In the genomic region with DNA sequence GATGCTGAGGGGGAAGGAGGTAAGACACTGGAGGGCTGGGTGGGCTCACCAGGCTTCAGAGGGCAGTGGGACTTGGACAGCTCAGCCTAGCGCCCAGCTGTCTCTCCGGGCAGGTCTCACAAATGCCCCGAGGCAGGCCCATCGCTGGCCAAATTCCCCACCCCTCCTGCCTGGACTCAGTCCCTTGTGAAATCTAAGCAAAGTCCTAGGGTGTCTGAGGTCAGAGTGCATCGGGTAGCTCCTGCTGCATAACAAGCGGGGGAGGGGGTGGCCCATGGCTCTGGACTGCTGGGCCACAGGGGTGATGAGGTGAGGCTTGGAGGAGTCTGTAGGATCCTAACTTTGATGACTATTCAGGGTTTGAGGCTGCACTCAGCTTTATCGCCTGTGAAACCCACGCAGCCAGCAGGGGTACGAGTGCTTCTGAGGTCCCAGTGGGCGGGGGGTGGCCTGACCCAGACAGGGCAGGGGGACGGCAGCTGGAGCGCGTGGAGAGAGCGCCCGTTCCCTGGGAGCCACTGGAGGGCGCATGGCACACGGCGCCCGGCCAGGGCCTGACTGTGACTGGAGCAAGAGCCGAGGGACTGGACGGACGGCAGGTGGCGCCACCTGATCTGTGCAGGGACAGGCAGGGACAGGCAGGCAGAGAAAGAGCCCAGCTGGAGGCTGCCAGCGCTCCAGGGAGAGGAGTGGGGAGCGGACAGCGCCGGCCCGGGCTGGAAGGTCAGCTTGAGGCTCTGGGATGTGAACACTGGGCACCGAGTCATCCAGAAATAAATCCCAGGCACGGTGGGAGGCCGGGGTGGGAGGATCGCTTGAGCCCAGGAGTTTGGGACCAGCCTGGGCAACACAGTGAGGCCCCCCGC, we compare ENCODE assay signal across 1 cellular context.
TF ChIP-seq lines count a peak whose summit lies in the region.

No MANE protein-coding gene starts in this region.

TF ChIP-seq in K562, 482 proteins besides CTCF, POLR2A, EP300 and RAD21 (continued from another document and continues in another):
- TF ChIP-seq, protein P1, sequence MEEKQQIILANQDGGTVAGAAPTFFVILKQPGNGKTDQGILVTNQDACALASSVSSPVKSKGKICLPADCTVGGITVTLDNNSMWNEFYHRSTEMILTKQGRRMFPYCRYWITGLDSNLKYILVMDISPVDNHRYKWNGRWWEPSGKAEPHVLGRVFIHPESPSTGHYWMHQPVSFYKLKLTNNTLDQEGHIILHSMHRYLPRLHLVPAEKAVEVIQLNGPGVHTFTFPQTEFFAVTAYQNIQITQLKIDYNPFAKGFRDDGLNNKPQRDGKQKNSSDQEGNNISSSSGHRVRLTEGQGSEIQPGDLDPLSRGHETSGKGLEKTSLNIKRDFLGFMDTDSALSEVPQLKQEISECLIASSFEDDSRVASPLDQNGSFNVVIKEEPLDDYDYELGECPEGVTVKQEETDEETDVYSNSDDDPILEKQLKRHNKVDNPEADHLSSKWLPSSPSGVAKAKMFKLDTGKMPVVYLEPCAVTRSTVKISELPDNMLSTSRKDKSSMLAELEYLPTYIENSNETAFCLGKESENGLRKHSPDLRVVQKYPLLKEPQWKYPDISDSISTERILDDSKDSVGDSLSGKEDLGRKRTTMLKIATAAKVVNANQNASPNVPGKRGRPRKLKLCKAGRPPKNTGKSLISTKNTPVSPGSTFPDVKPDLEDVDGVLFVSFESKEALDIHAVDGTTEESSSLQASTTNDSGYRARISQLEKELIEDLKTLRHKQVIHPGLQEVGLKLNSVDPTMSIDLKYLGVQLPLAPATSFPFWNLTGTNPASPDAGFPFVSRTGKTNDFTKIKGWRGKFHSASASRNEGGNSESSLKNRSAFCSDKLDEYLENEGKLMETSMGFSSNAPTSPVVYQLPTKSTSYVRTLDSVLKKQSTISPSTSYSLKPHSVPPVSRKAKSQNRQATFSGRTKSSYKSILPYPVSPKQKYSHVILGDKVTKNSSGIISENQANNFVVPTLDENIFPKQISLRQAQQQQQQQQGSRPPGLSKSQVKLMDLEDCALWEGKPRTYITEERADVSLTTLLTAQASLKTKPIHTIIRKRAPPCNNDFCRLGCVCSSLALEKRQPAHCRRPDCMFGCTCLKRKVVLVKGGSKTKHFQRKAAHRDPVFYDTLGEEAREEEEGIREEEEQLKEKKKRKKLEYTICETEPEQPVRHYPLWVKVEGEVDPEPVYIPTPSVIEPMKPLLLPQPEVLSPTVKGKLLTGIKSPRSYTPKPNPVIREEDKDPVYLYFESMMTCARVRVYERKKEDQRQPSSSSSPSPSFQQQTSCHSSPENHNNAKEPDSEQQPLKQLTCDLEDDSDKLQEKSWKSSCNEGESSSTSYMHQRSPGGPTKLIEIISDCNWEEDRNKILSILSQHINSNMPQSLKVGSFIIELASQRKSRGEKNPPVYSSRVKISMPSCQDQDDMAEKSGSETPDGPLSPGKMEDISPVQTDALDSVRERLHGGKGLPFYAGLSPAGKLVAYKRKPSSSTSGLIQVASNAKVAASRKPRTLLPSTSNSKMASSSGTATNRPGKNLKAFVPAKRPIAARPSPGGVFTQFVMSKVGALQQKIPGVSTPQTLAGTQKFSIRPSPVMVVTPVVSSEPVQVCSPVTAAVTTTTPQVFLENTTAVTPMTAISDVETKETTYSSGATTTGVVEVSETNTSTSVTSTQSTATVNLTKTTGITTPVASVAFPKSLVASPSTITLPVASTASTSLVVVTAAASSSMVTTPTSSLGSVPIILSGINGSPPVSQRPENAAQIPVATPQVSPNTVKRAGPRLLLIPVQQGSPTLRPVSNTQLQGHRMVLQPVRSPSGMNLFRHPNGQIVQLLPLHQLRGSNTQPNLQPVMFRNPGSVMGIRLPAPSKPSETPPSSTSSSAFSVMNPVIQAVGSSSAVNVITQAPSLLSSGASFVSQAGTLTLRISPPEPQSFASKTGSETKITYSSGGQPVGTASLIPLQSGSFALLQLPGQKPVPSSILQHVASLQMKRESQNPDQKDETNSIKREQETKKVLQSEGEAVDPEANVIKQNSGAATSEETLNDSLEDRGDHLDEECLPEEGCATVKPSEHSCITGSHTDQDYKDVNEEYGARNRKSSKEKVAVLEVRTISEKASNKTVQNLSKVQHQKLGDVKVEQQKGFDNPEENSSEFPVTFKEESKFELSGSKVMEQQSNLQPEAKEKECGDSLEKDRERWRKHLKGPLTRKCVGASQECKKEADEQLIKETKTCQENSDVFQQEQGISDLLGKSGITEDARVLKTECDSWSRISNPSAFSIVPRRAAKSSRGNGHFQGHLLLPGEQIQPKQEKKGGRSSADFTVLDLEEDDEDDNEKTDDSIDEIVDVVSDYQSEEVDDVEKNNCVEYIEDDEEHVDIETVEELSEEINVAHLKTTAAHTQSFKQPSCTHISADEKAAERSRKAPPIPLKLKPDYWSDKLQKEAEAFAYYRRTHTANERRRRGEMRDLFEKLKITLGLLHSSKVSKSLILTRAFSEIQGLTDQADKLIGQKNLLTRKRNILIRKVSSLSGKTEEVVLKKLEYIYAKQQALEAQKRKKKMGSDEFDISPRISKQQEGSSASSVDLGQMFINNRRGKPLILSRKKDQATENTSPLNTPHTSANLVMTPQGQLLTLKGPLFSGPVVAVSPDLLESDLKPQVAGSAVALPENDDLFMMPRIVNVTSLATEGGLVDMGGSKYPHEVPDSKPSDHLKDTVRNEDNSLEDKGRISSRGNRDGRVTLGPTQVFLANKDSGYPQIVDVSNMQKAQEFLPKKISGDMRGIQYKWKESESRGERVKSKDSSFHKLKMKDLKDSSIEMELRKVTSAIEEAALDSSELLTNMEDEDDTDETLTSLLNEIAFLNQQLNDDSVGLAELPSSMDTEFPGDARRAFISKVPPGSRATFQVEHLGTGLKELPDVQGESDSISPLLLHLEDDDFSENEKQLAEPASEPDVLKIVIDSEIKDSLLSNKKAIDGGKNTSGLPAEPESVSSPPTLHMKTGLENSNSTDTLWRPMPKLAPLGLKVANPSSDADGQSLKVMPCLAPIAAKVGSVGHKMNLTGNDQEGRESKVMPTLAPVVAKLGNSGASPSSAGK (IDR thresholded peaks at IDR 0.05), result no peak
- TF ChIP-seq ZNF707 (CRISPR knock-in tag; conservative IDR thresholded peaks at IDR 0.05), result no peak
- no peak for TF ChIP-seq DLX4 (CRISPR knock-in tag; IDR thresholded peaks at IDR 0.05)
- TF ChIP-seq FOXP1 (CRISPR knock-in tag; IDR thresholded peaks at IDR 0.05), result peak; percentile 85; the same call in 1 of the 2 replicates
- TF ChIP-seq SMAD1 (IDR thresholded peaks at IDR 0.05; ENCODE audit: low read depth, low read length, partially characterized antibody), result peak; percentile 37
- peak; percentile 98 for TF ChIP-seq TFAP4 (CRISPR knock-in tag; IDR thresholded peaks at IDR 0.05; ENCODE audit: borderline replicate concordance)
- TF ChIP-seq NONO (IDR thresholded peaks at IDR 0.05; ENCODE audit: low read depth in 2 of 2, low read length in 1 of 2), result 0 out of 4 replicates have a peak, but pooled peaks of 1 of the 2 experiments have one; percentile 47
- peak; percentile 55; the same call in 1 of the 2 replicates for TF ChIP-seq SOX6 (IDR thresholded peaks at IDR 0.05)
- TF ChIP-seq USF1 (CRISPR knock-in tag; IDR thresholded peaks at IDR 0.05), result 0 out of 2 replicates have a peak, but pooled peaks have one; percentile 24
- TF ChIP-seq SMAD3 (CRISPR knock-in tag; conservative IDR thresholded peaks at IDR 0.05), result no peak
- no peak for TF ChIP-seq CAMTA2 (CRISPR knock-in tag; conservative IDR thresholded peaks at IDR 0.05)
- TF ChIP-seq ETV5 (CRISPR knock-in tag; IDR thresholded peaks at IDR 0.05; ENCODE audit: low read depth), result peak; percentile 61; the same call in 1 of the 2 replicates
- TF ChIP-seq HDGF (IDR thresholded peaks at IDR 0.05), result 0 out of 2 replicates have a peak, but pooled peaks have one; percentile 76
- no peak for TF ChIP-seq HMG20A (CRISPR knock-in tag; conservative IDR thresholded peaks at IDR 0.05)
- peak; percentile 44; the same call in 1 of the 2 replicates for TF ChIP-seq CREB1 (IDR thresholded peaks at IDR 0.05)
- TF ChIP-seq CREB1 (CRISPR knock-in tag; IDR thresholded peaks at IDR 0.05), result peak; percentile 82
- peak in 1 of 2 experiments; percentile 11; a peak in 1 of 4 replicates for TF ChIP-seq FOXA3 (CRISPR knock-in tag; conservative IDR thresholded peaks at IDR 0.05 in 1 of 2, IDR thresholded peaks at IDR 0.05 in 1 of 2)
- TF ChIP-seq, protein P2, sequence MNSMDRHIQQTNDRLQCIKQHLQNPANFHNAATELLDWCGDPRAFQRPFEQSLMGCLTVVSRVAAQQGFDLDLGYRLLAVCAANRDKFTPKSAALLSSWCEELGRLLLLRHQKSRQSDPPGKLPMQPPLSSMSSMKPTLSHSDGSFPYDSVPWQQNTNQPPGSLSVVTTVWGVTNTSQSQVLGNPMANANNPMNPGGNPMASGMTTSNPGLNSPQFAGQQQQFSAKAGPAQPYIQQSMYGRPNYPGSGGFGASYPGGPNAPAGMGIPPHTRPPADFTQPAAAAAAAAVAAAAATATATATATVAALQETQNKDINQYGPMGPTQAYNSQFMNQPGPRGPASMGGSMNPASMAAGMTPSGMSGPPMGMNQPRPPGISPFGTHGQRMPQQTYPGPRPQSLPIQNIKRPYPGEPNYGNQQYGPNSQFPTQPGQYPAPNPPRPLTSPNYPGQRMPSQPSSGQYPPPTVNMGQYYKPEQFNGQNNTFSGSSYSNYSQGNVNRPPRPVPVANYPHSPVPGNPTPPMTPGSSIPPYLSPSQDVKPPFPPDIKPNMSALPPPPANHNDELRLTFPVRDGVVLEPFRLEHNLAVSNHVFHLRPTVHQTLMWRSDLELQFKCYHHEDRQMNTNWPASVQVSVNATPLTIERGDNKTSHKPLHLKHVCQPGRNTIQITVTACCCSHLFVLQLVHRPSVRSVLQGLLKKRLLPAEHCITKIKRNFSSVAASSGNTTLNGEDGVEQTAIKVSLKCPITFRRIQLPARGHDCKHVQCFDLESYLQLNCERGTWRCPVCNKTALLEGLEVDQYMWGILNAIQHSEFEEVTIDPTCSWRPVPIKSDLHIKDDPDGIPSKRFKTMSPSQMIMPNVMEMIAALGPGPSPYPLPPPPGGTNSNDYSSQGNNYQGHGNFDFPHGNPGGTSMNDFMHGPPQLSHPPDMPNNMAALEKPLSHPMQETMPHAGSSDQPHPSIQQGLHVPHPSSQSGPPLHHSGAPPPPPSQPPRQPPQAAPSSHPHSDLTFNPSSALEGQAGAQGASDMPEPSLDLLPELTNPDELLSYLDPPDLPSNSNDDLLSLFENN (IDR thresholded peaks at IDR 0.05; ENCODE audit: low read depth in 2 of 2, low read length in 2 of 2), result no peak
- no peak for TF ChIP-seq TAF15 (IDR thresholded peaks at IDR 0.05; ENCODE audit: low read depth, low read length)
- no peak for TF ChIP-seq SMARCA4 (IDR thresholded peaks at IDR 0.05)
- peak; percentile 2; the same call in 1 of the 2 replicates for TF ChIP-seq ZNF511 (CRISPR knock-in tag; IDR thresholded peaks at IDR 0.05)
- peak; percentile 62; the same call in 1 of the 2 replicates for TF ChIP-seq KLF16 (IDR thresholded peaks at IDR 0.05)
- TF ChIP-seq SP1 (CRISPR knock-in tag; IDR thresholded peaks at IDR 0.05), result peak; percentile 92
- no peak for TF ChIP-seq FOXK1 (CRISPR knock-in tag; IDR thresholded peaks at IDR 0.05; ENCODE audit: borderline replicate concordance)
- no peak for TF ChIP-seq MTF1 (CRISPR knock-in tag; IDR thresholded peaks at IDR 0.05; ENCODE audit: borderline replicate concordance)
- no peak for TF ChIP-seq C11orf30 (IDR thresholded peaks at IDR 0.05; ENCODE audit: low read depth)
- no peak for TF ChIP-seq TEAD4 (IDR thresholded peaks at IDR 0.05; ENCODE audit: low read length)
- TF ChIP-seq TEAD4 (CRISPR knock-in tag; IDR thresholded peaks at IDR 0.05; ENCODE audit: borderline replicate concordance), result no peak
- peak; percentile 93 for TF ChIP-seq MAX (CRISPR knock-in tag; IDR thresholded peaks at IDR 0.05)
- no peak for TF ChIP-seq ATF1 (CRISPR knock-in tag; IDR thresholded peaks at IDR 0.05)
- peak; percentile 29; the same call in 1 of the 2 replicates for TF ChIP-seq ATF1 (tag; IDR thresholded peaks at IDR 0.05)
- TF ChIP-seq POLR2AphosphoS5 (IDR thresholded peaks at IDR 0.05; ENCODE audit: control insufficient read depth, insufficient read depth, low read depth, low read length), result no peak
- TF ChIP-seq PURB (CRISPR knock-in tag; IDR thresholded peaks at IDR 0.05; ENCODE audit: low read depth), result no peak
- TF ChIP-seq RCOR1 (IDR thresholded peaks at IDR 0.05; ENCODE audit: borderline replicate concordance in 1 of 2, low read depth in 2 of 2, low read length in 2 of 2), result peak in 1 of 2 experiments; percentile 82; a peak in 2 of 4 replicates
- TF ChIP-seq ERF (CRISPR knock-in tag; IDR thresholded peaks at IDR 0.05), result no peak
- TF ChIP-seq SIN3B (IDR thresholded peaks at IDR 0.05; ENCODE audit: low read depth), result 0 out of 2 replicates have a peak, but pooled peaks have one; percentile 29
- no peak for TF ChIP-seq SAFB2 (IDR thresholded peaks at IDR 0.05; ENCODE audit: borderline replicate concordance, low read depth, low read length, severe bottlenecking)
- peak; percentile 84 for TF ChIP-seq MYC (IDR thresholded peaks at IDR 0.05; ENCODE audit: low read depth, low read length)
- TF ChIP-seq MYC (CRISPR knock-in tag; IDR thresholded peaks at IDR 0.05; ENCODE audit: borderline replicate concordance, low read depth), result no peak
- peak in 1 of 2 experiments; percentile 34; a peak in 1 of 4 replicates for TF ChIP-seq NRF1 (conservative IDR thresholded peaks at IDR 0.05 in 1 of 2, IDR thresholded peaks at IDR 0.05 in 1 of 2)
- peak; percentile 83 for TF ChIP-seq FIP1L1 (IDR thresholded peaks at IDR 0.05; ENCODE audit: low read depth, low read length, poor library complexity, severe bottlenecking)
